17 cellular contexts compared by ENCODE assay signal in genomic region chr11:35148163-35148562, GRCh38. TPM values are rescaled to one million over a fixed set of nuclear protein-coding genes. Genes with fewer than 3 reads are reported as not detected.
A peak's percentile ranks its signal among the peaks of the same experiment; 100 is the strongest.
DNase-seq lines count a peak whose midpoint lies in the region; ATAC-seq and TF ChIP-seq lines count a peak whose summit lies in the region.
"Had no signal": no experiment of that assay in that cellular context is flagged by ENCODE, and none has a peak within 500 bp of the region (broad histone marks: within the 10 kb centered on the region; RNA-seq: fewer than 3 reads in every experiment).

No MANE protein-coding gene starts in this region.

- H3F3A ChIP-seq in Loucy (ENCODE audit: low read depth), result no peaks in the 10 kb centered on the region

- peaks cover 100% of the 10 kb centered on the region for H3K79me2 ChIP-seq in Loucy (ENCODE audit: insufficient read depth, low read length)

- POLR2A ChIA-PET in activated CD4-positive, alpha-beta T cell treated with anti-CD3 and anti-CD28 coated beads for 36 hours (lab: Charles Lee), result interaction anchor here (0.7 to 5.7 kb wide), 4 partner anchors 8 to 29 kb away, joined by 3 to 33 read pairs (median 4); no protein-coding TSS in a partner anchor
- POLR2A ChIA-PET in naive thymus-derived CD4-positive, alpha-beta T cell (lab: Charles Lee), result interaction anchor here (0.6 to 8.4 kb wide), 4 partner anchors 8 to 68 kb away, joined by 3 to 172 read pairs (median 12); partner anchors contain the start of gene CD44

- ATAC-seq in activated CD4-positive, alpha-beta T cell treated with anti-CD3 and anti-CD28 coated beads for 36 hours, result no peak
- ATAC-seq in activated T-cell treated with anti-CD3 and anti-CD28 coated beads, Interleukin-2, amount 50 U/mL, for 4 hours, result no peak
- ATAC-seq in naive thymus-derived CD4-positive, alpha-beta T cell, result no peak
- ATAC-seq: left lobe of liver, psoas muscle, upper lobe of right lung had no signal

- no peaks in the 10 kb centered on the region for H3K9me2 ChIP-seq in Loucy (replicated peaks; ENCODE audit: low read depth, low read length)

- H3K27me3 Mint-ChIP-seq in activated CD4-positive, alpha-beta T cell treated with anti-CD3 and anti-CD28 coated beads for 36 hours, result no peaks in the 10 kb centered on the region
- H3K27me3 Mint-ChIP-seq in activated T-cell treated with anti-CD3 and anti-CD28 coated beads, Interleukin-2, amount 50 U/mL, for 4 hours (ENCODE audit: low read depth), result no peaks in the 10 kb centered on the region
- H3K27me3 Mint-ChIP-seq in naive thymus-derived CD4-positive, alpha-beta T cell, result no peaks in the 10 kb centered on the region

- no peak overlapping the region for H3K9ac ChIP-seq in Loucy (ENCODE audit: low read depth, low read length, poor library complexity, severe bottlenecking)

- peak overlapping the region; percentile 79 for H3K27ac Mint-ChIP-seq in activated CD4-positive, alpha-beta T cell treated with anti-CD3 and anti-CD28 coated beads for 36 hours
- peak overlapping the region; percentile 78 to 100 (median 90) for H3K27ac Mint-ChIP-seq in naive thymus-derived CD4-positive, alpha-beta T cell

- H3K4me1 Mint-ChIP-seq in activated CD4-positive, alpha-beta T cell treated with anti-CD3 and anti-CD28 coated beads for 36 hours, result peaks cover 100% of the 10 kb centered on the region
- H3K4me1 Mint-ChIP-seq in activated T-cell treated with anti-CD3 and anti-CD28 coated beads, Interleukin-2, amount 50 U/mL, for 4 hours (ENCODE audit: low read depth), result peaks cover 95% of the 10 kb centered on the region
- H3K4me1 Mint-ChIP-seq in naive thymus-derived CD4-positive, alpha-beta T cell, result peaks cover 74 to 100% (median 97%) of the 10 kb centered on the region in 7 donors

- peak overlapping the region; percentile 65 for H3K27ac ChIP-seq in naive thymus-derived CD4-positive, alpha-beta T cell (ENCODE audit: low read depth, low read length)
- H3K27ac ChIP-seq: 22Rv1, psoas muscle, upper lobe of right lung had no signal

- TF ChIP-seq CTCF in Loucy (conservative IDR thresholded peaks at IDR 0.05; ENCODE audit: low read length), result no peak

- H3K4me2 ChIP-seq in Loucy (ENCODE audit: low read depth, low read length, poor library complexity, severe bottlenecking), result peak overlapping the region; percentile 24

- intact Hi-C loops in activated CD4-positive, alpha-beta T cell treated with anti-CD3 and anti-CD28 coated beads for 36 hours (cut with DNase I, micrococcal nuclease), result loop anchor here (1.0 to 10.0 kb wide), 4 partner anchors 9 to 903 kb away; partner anchors contain the start of gene TRIM44 (in 1 of the 2)
- intact Hi-C loops in naive thymus-derived CD4-positive, alpha-beta T cell (cut with micrococcal nuclease), result no loop called here

- H4K20me1 ChIP-seq in Loucy (ENCODE audit: insufficient read depth, low read length, poor library complexity, severe bottlenecking), result peaks cover 88% of the 10 kb centered on the region

- no peaks in the 10 kb centered on the region for H3K9me3 Mint-ChIP-seq in activated CD4-positive, alpha-beta T cell treated with anti-CD3 and anti-CD28 coated beads for 36 hours (ENCODE audit: low read depth)
- H3K9me3 Mint-ChIP-seq in activated T-cell treated with anti-CD3 and anti-CD28 coated beads, Interleukin-2, amount 50 U/mL, for 4 hours, result no peaks in the 10 kb centered on the region
- H3K9me3 Mint-ChIP-seq in naive thymus-derived CD4-positive, alpha-beta T cell, result peaks cover 0 to 8% (median 0%) of the 10 kb centered on the region in 11 donors

- peaks cover 86% of the 10 kb centered on the region for H3K36me3 Mint-ChIP-seq in activated CD4-positive, alpha-beta T cell treated with anti-CD3 and anti-CD28 coated beads for 36 hours (ENCODE audit: low read depth)
- peaks cover 78% of the 10 kb centered on the region for H3K36me3 Mint-ChIP-seq in activated T-cell treated with anti-CD3 and anti-CD28 coated beads, Interleukin-2, amount 50 U/mL, for 4 hours (ENCODE audit: insufficient read depth)
- peaks cover 7 to 85% (median 59%) of the 10 kb centered on the region in 5 donors for H3K36me3 Mint-ChIP-seq in naive thymus-derived CD4-positive, alpha-beta T cell

- H2AFZ ChIP-seq in Loucy (ENCODE audit: low read length), result no peak overlapping the region

- CTCF ChIA-PET in activated CD4-positive, alpha-beta T cell treated with anti-CD3 and anti-CD28 coated beads for 36 hours (lab: Charles Lee), result interaction anchor here (0.7 to 3.3 kb wide), 8 partner anchors 10 to 91 kb away, joined by 3 to 33 read pairs (median 4); no protein-coding TSS in a partner anchor
- CTCF ChIA-PET in naive thymus-derived CD4-positive, alpha-beta T cell (lab: Charles Lee), result interaction anchor here (0.9 to 1.5 kb wide), 4 partner anchors 9 to 157 kb away, joined by 3 to 4 read pairs (median 3); no protein-coding TSS in a partner anchor

- H3K9me3 ChIP-seq in Loucy (ENCODE audit: insufficient read depth, low read depth, low read length), result no peaks in the 10 kb centered on the region
- no peaks in the 10 kb centered on the region for H3K9me3 ChIP-seq in naive thymus-derived CD4-positive, alpha-beta T cell (ENCODE audit: control insufficient read depth in 2 of 3, low read length in 3 of 3)
- H3K9me3 ChIP-seq: psoas muscle, upper lobe of right lung had no signal

- H3K4me3 Mint-ChIP-seq in activated CD4-positive, alpha-beta T cell treated with anti-CD3 and anti-CD28 coated beads for 36 hours, result peak overlapping the region; percentile 48
- H3K4me3 Mint-ChIP-seq in activated T-cell treated with anti-CD3 and anti-CD28 coated beads, Interleukin-2, amount 50 U/mL, for 4 hours, result peak overlapping the region; percentile 97
- H3K4me3 Mint-ChIP-seq in naive thymus-derived CD4-positive, alpha-beta T cell, result peak overlapping the region; percentile 57 to 94 (median 74)

- H3K27me3 ChIP-seq in Loucy (ENCODE audit: insufficient read depth, low read length, poor library complexity, severe bottlenecking), result no peaks in the 10 kb centered on the region
- H3K27me3 ChIP-seq in naive thymus-derived CD4-positive, alpha-beta T cell (ENCODE audit: control insufficient read depth in 2 of 2, insufficient read depth in 2 of 2, low read length in 2 of 2), result no peaks in the 10 kb centered on the region
- H3K27me3 ChIP-seq: upper lobe of right lung had no signal

- DNase-seq in activated CD4-positive, alpha-beta T cell treated with anti-CD3 and anti-CD28 coated beads for 36 hours, result peak; percentile 71
- no peak for DNase-seq in activated CD4-positive, alpha-beta T cell treated with anti-CD3 and anti-CD28 coated beads for 4 hours
- peak; percentile 37 for DNase-seq in activated T-cell treated with anti-CD3 and anti-CD28 coated beads, Interleukin-2, amount 50 U/mL, for 4 hours
- DNase-seq in naive thymus-derived CD4-positive, alpha-beta T cell, result peak in 7 of 9 donors; percentile 61 to 72 (median 68)
- no peak for DNase-seq in superior temporal gyrus (ENCODE audit: extremely low spot score)
- DNase-seq in inferior parietal cortex (ENCODE audit: extremely low spot score), result no peak
- DNase-seq in OCI-M1 (lab: John Stamatoyannopoulos, UW), result no peak
- DNase-seq: aorta, dermis blood vessel endothelial cell, hypothalamus, NCI-H2029, NCI-H526, psoas muscle, upper lobe of right lung had no signal

- no peak overlapping the region for H3K4me3 ChIP-seq in Loucy (ENCODE audit: low read length, poor library complexity, severe bottlenecking)
- no peak overlapping the region for H3K4me3 ChIP-seq in naive thymus-derived CD4-positive, alpha-beta T cell (ENCODE audit: low read length)
- H3K4me3 ChIP-seq: psoas muscle, upper lobe of right lung had no signal

- H3K36me3 ChIP-seq in Loucy (ENCODE audit: insufficient read depth, low read length), result peaks cover 6% of the 10 kb centered on the region; the same call in 1 of the 2 replicates
- H3K36me3 ChIP-seq in naive thymus-derived CD4-positive, alpha-beta T cell (ENCODE audit: control insufficient read depth in 2 of 3, insufficient read depth in 3 of 3, low read length in 3 of 3), result peaks cover 0 to 35% (median 0%) of the 10 kb centered on the region in 3 experiments

- peaks cover 83% of the 10 kb centered on the region for H3K4me1 ChIP-seq in Loucy (ENCODE audit: insufficient read depth, low read length, poor library complexity, severe bottlenecking)
- peaks cover 98% of the 10 kb centered on the region in 2 donors for H3K4me1 ChIP-seq in naive thymus-derived CD4-positive, alpha-beta T cell (ENCODE audit: control insufficient read depth in 2 of 2, insufficient read depth in 2 of 2, low read length in 2 of 2)
- H3K4me1 ChIP-seq: psoas muscle had no signal

RNA-seq across cellular contexts. Expression of gene CD44, which starts 9.2 kb away (rescaled TPM):
- total RNA-seq in activated CD4-positive, alpha-beta T cell treated with anti-CD3 and anti-CD28 coated beads for 36 hours, result 100 to 1,000 TPM; 357 to 435 TPM
- 100 to 1,000 TPM; 468 to 781 (median 646) TPM for total RNA-seq in activated T-cell treated with anti-CD3 and anti-CD28 coated beads, Interleukin-2, amount 50 U/mL, for 4 hours
- 1,000 to 10,000 TPM in 1 of 5 experiments, 100 to 1,000 TPM in 4; 369 to 1,223 (median 784) TPM for total RNA-seq in naive thymus-derived CD4-positive, alpha-beta T cell
- 100 to 1,000 TPM; 332 to 372 TPM for polyA plus RNA-seq in naive thymus-derived CD4-positive, alpha-beta T cell

Comparison
In these comparisons a context has a peak if more than half of its experiments do, and no peak if none do; other contexts are left out.
1. DNase-seq: peak in activated CD4-positive, alpha-beta T cell treated with anti-CD3 and anti-CD28 coated beads for 36 hours (single experiment), activated T-cell treated with anti-CD3 and anti-CD28 coated beads, Interleukin-2, amount 50 U/mL, for 4 hours (single experiment) and naive thymus-derived CD4-positive, alpha-beta T cell (7 of 9); none in activated CD4-positive, alpha-beta T cell treated with anti-CD3 and anti-CD28 coated beads for 4 hours (0 of 2), superior temporal gyrus (single experiment), inferior parietal cortex (single experiment) and OCI-M1 (single experiment).
2. intact Hi-C loops: an anchor here in activated CD4-positive, alpha-beta T cell treated with anti-CD3 and anti-CD28 coated beads for 36 hours (1.0 to 10.0 kb wide); none called in naive thymus-derived CD4-positive, alpha-beta T cell.
3. Peak in every context shown above with its lines, with median percentiles within 50 percentile points of each other: H3K4me3 Mint-ChIP-seq.